In the genomic region with DNA sequence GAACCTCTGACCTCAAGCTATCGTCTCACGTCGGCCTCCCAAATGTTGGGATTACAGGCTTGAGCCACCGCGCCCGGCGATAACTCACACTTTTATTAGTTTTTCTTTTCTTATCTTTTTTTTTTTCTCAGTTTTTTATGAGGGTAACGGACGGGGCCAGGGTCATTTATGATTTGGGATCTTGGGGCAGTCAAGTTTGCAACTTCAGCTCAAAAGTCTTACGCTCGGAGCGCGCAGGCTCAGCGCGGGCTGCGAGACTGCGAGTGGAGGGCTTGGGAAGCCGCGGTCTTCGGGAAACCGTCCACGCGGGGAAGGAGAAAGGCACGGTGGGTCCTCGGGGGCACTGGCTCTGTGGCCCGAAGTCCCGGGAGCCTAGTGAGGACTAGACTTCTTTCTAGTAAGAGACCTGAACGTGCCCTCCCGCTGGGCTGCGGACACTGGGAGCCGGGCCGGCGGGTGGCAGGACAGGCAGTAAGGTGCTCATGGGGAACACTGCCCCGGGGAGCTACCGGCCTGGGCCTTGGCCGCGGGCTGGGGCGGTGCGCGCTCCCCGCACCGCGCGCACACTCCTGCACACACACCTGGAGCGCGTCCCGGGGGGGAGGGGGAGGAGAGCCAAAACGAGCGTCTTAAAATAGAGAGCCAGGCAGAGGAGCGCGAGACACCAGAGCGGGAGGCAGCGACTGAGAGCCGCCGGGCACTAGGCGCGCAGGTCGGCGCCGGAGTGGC, we compare ENCODE assay signal across 8 cellular contexts. TPM values are rescaled to one million over a fixed set of nuclear protein-coding genes. Genes with fewer than 3 reads are reported as not detected.
DNase-seq lines count a peak whose midpoint lies in the region; ATAC-seq and TF ChIP-seq lines count a peak whose summit lies in the region.

No MANE protein-coding gene starts in this region.

- POLR2A ChIA-PET in OCI-LY7 (lab: Charles Lee), result interaction anchor here (0.7 kb wide), 1 partner anchor 24 kb away, joined by 3 read pairs; no protein-coding TSS in a partner anchor

- BruUV-seq in Calu3 (replicated peaks; lab: Mats Ljungman, UMichigan) (no TSS peak), OCI-LY7 (replicated peaks; lab: Mats Ljungman, UMichigan) (no TSS peak)

- CTCF ChIA-PET in Calu3 (lab: Charles Lee), result interaction anchor here (0.6 to 2.4 kb wide), 8 partner anchors 9 to 1241 kb away, joined by 3 to 19 read pairs (median 8); no protein-coding TSS in a partner anchor
- CTCF ChIA-PET in OCI-LY7 (lab: Charles Lee; ENCODE audit: unreplicated experiment), result no interaction called here

- peak overlapping the region; percentile 9; the same call in 1 of the 2 replicates for H3K4me3 ChIP-seq in MG63
- H3K4me3 ChIP-seq in mesodermal cell (ENCODE audit: extremely low read depth, insufficient read depth, low read length, poor library complexity, severe bottlenecking), result peak overlapping the region; percentile 36
- H3K4me3 ChIP-seq in OCI-LY7 (ENCODE audit: low read depth, low read length, poor library complexity, severe bottlenecking), result no peak overlapping the region

- H3K79me2 ChIP-seq in OCI-LY7 (ENCODE audit: insufficient read depth, low read depth, low read length), result no peaks in the 10 kb centered on the region

- H3K9me2 ChIP-seq in OCI-LY7 (ENCODE audit: insufficient read depth, low read length), result no peaks in the 10 kb centered on the region

- WGBS in mesodermal cell (ENCODE audit: insufficient coverage in 2 of 2), 2 experiments, result 1 to 4% methylated on average over 37 to 48 of the region's 60 CpGs

- H3K9me3 ChIP-seq in MG63 (no peaks in the 10 kb centered on the region), mesodermal cell (ENCODE audit: control insufficient read depth, low read length) (no peaks in the 10 kb centered on the region), OCI-LY7 (ENCODE audit: low read length) (no peaks in the 10 kb centered on the region)

- H3K4me1 ChIP-seq in mesodermal cell (ENCODE audit: control insufficient read depth, insufficient read depth, low read length, poor library complexity, severe bottlenecking) (peaks cover 3% of the 10 kb centered on the region), OCI-LY7 (ENCODE audit: insufficient read depth, low read length, poor library complexity, severe bottlenecking) (no peaks in the 10 kb centered on the region)

- no peak overlapping the region for H2AFZ ChIP-seq in OCI-LY7 (ENCODE audit: low read length)

- H3K36me3 ChIP-seq in MG63 (no peaks in the 10 kb centered on the region), mesodermal cell (ENCODE audit: control insufficient read depth, insufficient read depth, low read length) (no peaks in the 10 kb centered on the region), OCI-LY7 (ENCODE audit: insufficient read depth, low read length) (no peaks in the 10 kb centered on the region)

- H3K27me3 Mint-ChIP-seq in Calu3 (ENCODE audit: unreplicated experiment), result no peaks in the 10 kb centered on the region
- peaks cover 84% of the 10 kb centered on the region for H3K27me3 Mint-ChIP-seq in central memory CD8-positive, alpha-beta T cell

- H3K4me2 ChIP-seq in OCI-LY7 (ENCODE audit: low read length), result no peak overlapping the region

- peaks cover 9% of the 10 kb centered on the region for H3K4me1 Mint-ChIP-seq in Calu3 (ENCODE audit: low read depth, unreplicated experiment)
- H3K4me1 Mint-ChIP-seq in central memory CD8-positive, alpha-beta T cell, result peaks cover 13% of the 10 kb centered on the region

- H3K27ac Mint-ChIP-seq in Calu3 (ENCODE audit: unreplicated experiment), result peak overlapping the region; percentile 89
- no peak overlapping the region for H3K27ac Mint-ChIP-seq in central memory CD8-positive, alpha-beta T cell (ENCODE audit: low read depth)

- H3K36me3 Mint-ChIP-seq in Calu3 (ENCODE audit: insufficient read depth, unreplicated experiment), result peaks cover 87% of the 10 kb centered on the region
- no peaks in the 10 kb centered on the region for H3K36me3 Mint-ChIP-seq in central memory CD8-positive, alpha-beta T cell (ENCODE audit: insufficient read depth)

- peaks cover 83% of the 10 kb centered on the region for H3K27me3 ChIP-seq in MG63

- DNase-seq in Calu3 (peak; percentile 84), MG63 (peak; percentile 8), KG1 (lab: John Stamatoyannopoulos, UW) (no peak), OCI-LY7 (ENCODE audit: low spot score) (no peak)
- DNase-seq in central memory CD8-positive, alpha-beta T cell (ENCODE audit: low spot score in 2 of 2), result no peak
- no peak for DNase-seq in NK-92 treated with Interleukin-12 subunit alpha and Interleukin-12 subunit beta, amount 100 ng/mL, for 24 hours (lab: John Stamatoyannopoulos, UW)

- no peaks in the 10 kb centered on the region for H4K20me1 ChIP-seq in OCI-LY7 (ENCODE audit: insufficient read depth, low read length)

- no peak for TF ChIP-seq CTCF in Calu3 (IDR thresholded peaks at IDR 0.05; ENCODE audit: unreplicated experiment)
- no peak for TF ChIP-seq CTCF in OCI-LY7 (conservative IDR thresholded peaks at IDR 0.05; ENCODE audit: low read length)

- H3K27ac ChIP-seq in mesodermal cell (ENCODE audit: low read depth, low read length, severe bottlenecking) (no peak overlapping the region), OCI-LY7 (ENCODE audit: low read depth, low read length, poor library complexity, severe bottlenecking) (no peak overlapping the region)

- H3K4me3 Mint-ChIP-seq in Calu3 (ENCODE audit: low read depth, unreplicated experiment), result peak overlapping the region; percentile 65
- H3K4me3 Mint-ChIP-seq in central memory CD8-positive, alpha-beta T cell, result peak overlapping the region; percentile 23

- no peaks in the 10 kb centered on the region for H3K9me3 Mint-ChIP-seq in Calu3 (ENCODE audit: low read depth, unreplicated experiment)
- no peaks in the 10 kb centered on the region for H3K9me3 Mint-ChIP-seq in central memory CD8-positive, alpha-beta T cell

- ATAC-seq in central memory CD8-positive, alpha-beta T cell (replicated peaks; ENCODE audit: extremely low read depth, poor library complexity, severe bottlenecking), result no peak
- no peak for ATAC-seq in HG03097 (IDR thresholded peaks at IDR 0.05; ENCODE audit: low FRiP score, unreplicated experiment)

- intact Hi-C loops in Calu3 (cut with micrococcal nuclease; ENCODE audit: unreplicated experiment) (loop anchor here (5.0 kb wide), 1 partner anchor 277 kb away; no protein-coding TSS in a partner anchor), OCI-LY7 (cut with micrococcal nuclease; ENCODE audit: unreplicated experiment) (no loop called here)

RNA-seq across cellular contexts. Expression of gene BARX2, which starts 0.5 kb away (rescaled TPM):
- total RNA-seq in Calu3 (2022) (41.6 and 42.9 TPM in 2 replicates), OCI-LY7 (2022) (0.23 TPM in 1 of 2 replicates, not detected in the other)
- not detected in 2 replicates for total RNA-seq in MG63 (2014; rRNA removed; shearing (Covaris generic); ENCODE audit: low replicate concordance)
- 0.22 TPM for polyA plus RNA-seq in mesodermal cell (2013, experiment 1 of 2)
- not detected for polyA plus RNA-seq in mesodermal cell (2013, experiment 2 of 2)
- total RNA-seq in OCI-LY7 (2014; rRNA removed; shearing (Covaris generic)), result 0.06 TPM in 1 of 2 replicates, not detected in the other

Comparison
In these comparisons a context has a peak if more than half of its experiments do, and no peak if none do; other contexts are left out.
1. DNase-seq: peak in Calu3 (single experiment) and MG63 (single experiment); none in central memory CD8-positive, alpha-beta T cell (0 of 2), KG1 (single experiment), OCI-LY7 (single experiment) and NK-92 treated with Interleukin-12 subunit alpha and Interleukin-12 subunit beta, amount 100 ng/mL, for 24 hours (single experiment).
2. RNA of gene BARX2, which starts 0.5 kb away (total RNA-seq): 41.6 to 42.9 TPM in Calu3; 0.06 to 0.23 TPM in OCI-LY7 and not detected in MG63; every median in the first group is over 10 times any median in the second.